Comparison of ENCODE assay signal across 9 cellular contexts in the genomic region with DNA sequence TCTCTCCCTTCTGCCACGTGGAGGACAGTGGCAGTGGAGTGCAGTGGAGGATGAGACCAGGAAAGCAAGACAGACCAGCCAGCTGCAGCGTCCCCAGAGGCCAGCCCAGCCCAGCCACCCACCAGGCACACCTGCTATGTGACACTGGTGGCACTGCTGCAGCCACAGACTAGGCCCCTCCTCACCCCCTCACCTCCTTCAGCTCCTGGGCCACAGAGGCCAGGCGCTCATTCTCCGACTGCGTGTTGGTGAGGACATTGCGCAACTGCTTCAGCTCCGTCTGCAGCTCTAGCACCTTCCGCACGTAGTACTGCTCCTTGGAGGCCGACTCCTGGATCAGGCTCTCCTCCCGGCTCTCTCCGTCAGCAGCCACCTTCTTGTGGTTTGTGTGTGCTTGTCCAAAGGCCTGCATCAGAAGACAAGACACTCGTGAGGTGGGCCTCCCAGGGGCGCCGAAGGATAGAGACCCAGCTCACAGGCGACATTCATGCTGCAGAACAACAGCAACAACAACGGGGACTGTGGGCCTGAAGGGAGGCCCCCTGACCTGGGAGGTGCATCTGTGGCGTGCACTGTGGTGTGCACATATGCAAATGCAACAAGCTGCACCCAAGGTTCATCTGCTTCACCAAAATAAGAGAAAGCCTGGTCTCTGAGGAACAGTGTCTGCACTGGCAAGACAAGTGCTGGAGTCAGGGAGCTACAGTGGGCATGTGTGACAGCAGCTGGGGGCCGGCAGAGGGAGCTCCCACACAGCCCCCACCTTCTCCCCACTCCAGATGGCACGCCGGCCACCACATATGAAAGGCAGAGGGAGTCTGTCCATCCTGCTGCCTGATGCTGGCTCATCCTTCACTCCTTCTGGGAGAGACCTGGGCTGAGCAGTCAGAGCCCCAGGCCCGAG. TPM values are rescaled to one million over a fixed set of nuclear protein-coding genes. Genes with fewer than 3 reads are reported as not detected.
DNase-seq lines count a peak whose midpoint lies in the region; ATAC-seq and TF ChIP-seq lines count a peak whose summit lies in the region.
"Had no signal": no experiment of that assay in that cellular context is flagged by ENCODE, and none has a peak within 500 bp of the region (broad histone marks: within the 10 kb centered on the region; RNA-seq: fewer than 3 reads in every experiment).

No MANE protein-coding gene starts in this region.

- peak; percentile 64 for TF ChIP-seq CTCF in foreskin fibroblast (IDR thresholded peaks at IDR 0.05; ENCODE audit: low read depth, low read length)
- no peak for TF ChIP-seq CTCF in PC-9 (conservative IDR thresholded peaks at IDR 0.05)

- intact Hi-C loops in PC-9 (cut with micrococcal nuclease; ENCODE audit: unreplicated experiment), result no loop called here

- H3K4me3 ChIP-seq in foreskin fibroblast (ENCODE audit: low read depth in 1 of 2, low read length in 2 of 2) (no peak overlapping the region), PC-9 (no peak overlapping the region)

- H2AFZ ChIP-seq in PC-9, result no peak overlapping the region

- H3K4me1 ChIP-seq in PC-9 (replicated peaks; ENCODE audit: insufficient read depth), result no peaks in the 10 kb centered on the region

- no peaks in the 10 kb centered on the region for H3K36me3 ChIP-seq in PC-9 (ENCODE audit: low read depth)

- H3K9me2 ChIP-seq in PC-9 (ENCODE audit: insufficient read depth), result no peaks in the 10 kb centered on the region

- H3K4me2 ChIP-seq in PC-9, result no peak overlapping the region

- H3K27ac ChIP-seq in PC-9, result no peak overlapping the region
- H3K27ac ChIP-seq: C4-2B had no signal

- H4K20me1 ChIP-seq in PC-9 (ENCODE audit: insufficient read depth), result peaks cover 17% of the 10 kb centered on the region; the same call in 1 of the 2 replicates

- CTCF ChIA-PET in PC-9 (lab: Charles Lee), result interaction anchor here (0.6 kb wide), 1 partner anchor 144 kb away, joined by 4 read pairs; no protein-coding TSS in a partner anchor

- DNase-seq in activated CD8-positive, alpha-beta memory T cell treated with anti-CD3 and anti-CD28 coated beads for 24 hours, result peak; percentile 47
- no peak for DNase-seq in activated CD8-positive, alpha-beta memory T cell treated with anti-CD3 and anti-CD28 coated beads, Interleukin-2, amount 50 U/mL, for 4 hours
- DNase-seq in NCI-H82 (lab: John Stamatoyannopoulos, UW), result peak; percentile 93
- DNase-seq in foreskin fibroblast, result peak in 1 of 2 donors; percentile 61
- peak; percentile 49 for DNase-seq in retina
- no peak for DNase-seq in PC-9

- H3F3A ChIP-seq in PC-9 (ENCODE audit: insufficient read depth, low read depth), result peaks cover 5% of the 10 kb centered on the region; the same call in 1 of the 2 replicates

- no peaks in the 10 kb centered on the region for H3K27me3 ChIP-seq in PC-9 (ENCODE audit: insufficient read depth, low read depth)

- ATAC-seq in HG02678 (IDR thresholded peaks at IDR 0.05; ENCODE audit: unreplicated experiment) (peak; percentile 78), GM21381 (IDR thresholded peaks at IDR 0.05; ENCODE audit: unreplicated experiment) (no peak)

- peaks cover 34% of the 10 kb centered on the region for H3K79me2 ChIP-seq in PC-9 (ENCODE audit: low read depth)

- no peaks in the 10 kb centered on the region for H3K9me3 ChIP-seq in PC-9 (ENCODE audit: insufficient read depth, low read depth)

- POLR2A ChIA-PET in PC-9 (lab: Charles Lee; ENCODE audit: unreplicated experiment), result no interaction called here

- BruUV-seq in PC-9 (replicated peaks; lab: Mats Ljungman, UMichigan), result no TSS peak

RNA-seq across cellular contexts. Expression of a gene that starts 35.5 kb away (rescaled TPM):
- 40.0 and 40.6 TPM in 2 replicates for total RNA-seq in PC-9 (2021)

RNA-seq across cellular contexts. Expression of a gene that starts 59.2 kb away (rescaled TPM):
- 12.3 TPM in 2 replicates for total RNA-seq in PC-9 (2021)

Comparison
In these comparisons a context has a peak if more than half of its experiments do, and no peak if none do; other contexts are left out.
1. DNase-seq: peak in activated CD8-positive, alpha-beta memory T cell treated with anti-CD3 and anti-CD28 coated beads for 24 hours (single experiment), NCI-H82 (single experiment) and retina (single experiment); none in activated CD8-positive, alpha-beta memory T cell treated with anti-CD3 and anti-CD28 coated beads, Interleukin-2, amount 50 U/mL, for 4 hours (single experiment) and PC-9 (0 of 2).